In the genomic region with DNA sequence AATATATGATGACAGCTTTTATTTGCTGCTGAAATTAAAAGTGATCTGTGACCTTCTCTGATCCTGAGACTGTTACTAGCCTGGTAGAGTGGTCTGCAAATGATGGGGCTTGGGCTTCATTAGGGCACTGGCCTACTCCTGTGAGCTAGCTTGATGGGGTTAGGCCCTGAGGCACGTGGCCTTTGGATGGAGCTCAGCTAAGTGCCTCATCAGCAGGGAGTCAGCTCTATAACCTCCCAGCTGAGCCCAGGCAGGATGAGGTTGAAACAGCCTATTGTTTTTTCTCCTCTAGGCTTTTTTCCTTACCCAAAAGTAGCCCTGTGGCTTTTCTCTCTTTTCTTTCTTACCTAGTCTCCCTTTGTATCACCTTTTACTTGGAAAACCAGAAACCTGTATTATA, we compare ENCODE assay signal across 18 cellular contexts.
"Had no signal": no experiment of that assay in that cellular context is flagged by ENCODE, and none has a peak within 500 bp of the region (broad histone marks: within the 10 kb centered on the region; RNA-seq: fewer than 3 reads in every experiment).

No MANE protein-coding gene starts in this region.

- H3K4me3 Mint-ChIP-seq: naive thymus-derived CD4-positive, alpha-beta T cell; nephron progenitor cell; type B pancreatic cell had no signal

- FAIRE-seq: endometrium, frontal cortex, islet of Langerhans, urothelium cell line had no signal

- H3K36me3 ChIP-seq: right lobe of liver, spleen had no signal

- H3K27ac ChIP-seq: psoas muscle, right lobe of liver, spleen had no signal

- H3K27ac Mint-ChIP-seq: naive thymus-derived CD4-positive, alpha-beta T cell; nephron progenitor cell; type B pancreatic cell had no signal

- H3K9me3 ChIP-seq: psoas muscle, right lobe of liver, spleen had no signal

- DNase-seq: effector memory CD4-positive, alpha-beta T cell; kidney glomerular epithelial cell; naive thymus-derived CD4-positive, alpha-beta T cell; nephron progenitor cell; psoas muscle; retina; right lobe of liver; spleen; stimulated activated CD4-positive, alpha-beta T cell treated with anti-CD3 and anti-CD28 coated beads, Interleukin-15, amount 100 ng/mL, for 24 hours; stimulated activated CD4-positive, alpha-beta T cell treated with anti-CD3 and anti-CD28 coated beads, Interleukin-1b, Interleukin-23, amount 100 ng/mL, for 48 hours; stimulated activated CD4-positive, alpha-beta T cell treated with anti-CD3 and anti-CD28 coated beads, Interleukin-4, amount 100 ng/mL, for 24 hours; stimulated activated naive CD4-positive, alpha-beta T cell treated with Interleukin-2 at 50 U/mL for 16 hours had no signal

- H3K4me3 ChIP-seq: psoas muscle, right lobe of liver, spleen had no signal

- H3K9me3 Mint-ChIP-seq: naive thymus-derived CD4-positive, alpha-beta T cell; type B pancreatic cell had no signal

- H3K27me3 Mint-ChIP-seq: naive thymus-derived CD4-positive, alpha-beta T cell; type B pancreatic cell had no signal

- H3K36me3 Mint-ChIP-seq: type B pancreatic cell had no signal

- H3K4me1 ChIP-seq: psoas muscle, right lobe of liver, spleen had no signal

- ATAC-seq: esophagus mucosa; naive thymus-derived CD4-positive, alpha-beta T cell; psoas muscle; right lobe of liver had no signal
